In genomic region chr10:133554600-133554999, GRCh38 we compare ENCODE assay signal across 34 cellular contexts. TPM values are rescaled to one million over a fixed set of nuclear protein-coding genes. Genes with fewer than 3 reads are reported as not detected.
DNase-seq lines count a peak whose midpoint lies in the region; FAIRE-seq and TF ChIP-seq lines count a peak whose summit lies in the region.
"Had no signal": no experiment of that assay in that cellular context is flagged by ENCODE, and none has a peak within 500 bp of the region (broad histone marks: within the 10 kb centered on the region; RNA-seq: fewer than 3 reads in every experiment).

No MANE protein-coding gene starts in this region.

- peak; percentile 76 for FAIRE-seq in bronchial epithelial cell (lab: Jason Lieb, UNC)
- FAIRE-seq: A204.1, A549, D721Med had no signal

- peaks cover 0 to 15% (median 2%) of the 10 kb centered on the region in 4 donors for H3K9me3 ChIP-seq in esophagus muscularis mucosa
- H3K9me3 ChIP-seq in tibial artery = peaks cover 0 to 6% (median 0%) of the 10 kb centered on the region in 3 donors
- H3K9me3 ChIP-seq: A549; BE2C; BLaER1; BLaER1 treated with 17β-estradiol and CSF1 and Interleukin-3, amounts not matched to agents 10 nM and 100 nM; Caco-2 had no signal

- intact Hi-C loops in esophagus muscularis mucosa (cut with DNase I) = no loop called here
- intact Hi-C loops in tibial artery (cut with DNase I; ENCODE audit: low total_unique reads) = no loop called here

- H3K27me3 ChIP-seq in bronchial epithelial cell (ENCODE audit: control insufficient read depth, insufficient read depth, low read length) (no peaks in the 10 kb centered on the region), esophagus muscularis mucosa (peaks cover 0 to 25% (median 0%) of the 10 kb centered on the region in 4 donors), tibial artery (peaks cover 0 to 17% of the 10 kb centered on the region in 2 donors)
- H3K27me3 ChIP-seq: BE2C; BLaER1; BLaER1 treated with 17β-estradiol and CSF1 and Interleukin-3, amounts not matched to agents 10 nM and 100 nM had no signal

- no peak for DNase-seq in bronchial epithelial cell (ENCODE audit: low read depth)
- peak; percentile 64 for DNase-seq in esophagus muscularis mucosa (ENCODE audit: extremely low spot score)
- no peak for DNase-seq in retina
- no peak for DNase-seq in tibial artery
- DNase-seq: 8988T; ACHN; AML-193; BE2C; C1 segment of cervical spinal cord; Caco-2; Calu3; CD4-positive, alpha-beta memory T cell; CD4-positive, alpha-beta T cell; CD4-positive, CD25-positive, alpha-beta regulatory T cell; CD8-positive, alpha-beta memory T cell; CD8-positive, alpha-beta T cell; COR-L47; DMS 273 treated with DMSO at 0.1 percent for 48 hours; DMS153; DMS53; DMS79; DMS79 treated with DMSO at 0.1 percent for 48 hours; DND-41; EL had no signal

- TF ChIP-seq CTCF in bronchial epithelial cell (IDR thresholded peaks at IDR 0.05; ENCODE audit: insufficient read depth, low read length, severe bottlenecking) = no peak
- no peak for TF ChIP-seq CTCF in esophagus muscularis mucosa (IDR thresholded peaks at IDR 0.05)
- TF ChIP-seq CTCF in tibial artery (IDR thresholded peaks at IDR 0.05) = no peak

- H3K4me1 ChIP-seq in esophagus muscularis mucosa = no peaks in the 10 kb centered on the region
- H3K4me1 ChIP-seq in tibial artery = no peaks in the 10 kb centered on the region
- H3K4me1 ChIP-seq: A549, BE2C, BLaER1, Caco-2 had no signal

- WGBS in esophagus muscularis mucosa = 91% methylated on average over 4 of the region's 4 CpGs

- no peak overlapping the region for H3K27ac ChIP-seq in esophagus muscularis mucosa (replicated peaks in 1 of 4)
- H3K27ac ChIP-seq in tibial artery = no peak overlapping the region
- H3K27ac ChIP-seq: 22Rv1; A549; BLaER1; BLaER1 treated with 17β-estradiol and CSF1 and Interleukin-3, amounts not matched to agents 10 nM and 100 nM; C4-2B had no signal

- TF ChIP-seq POLR2A in esophagus muscularis mucosa (IDR thresholded peaks at IDR 0.05; ENCODE audit: low read depth) = no peak

- TF ChIP-seq EP300 in esophagus muscularis mucosa (IDR thresholded peaks at IDR 0.05) = no peak

- H3K4me3 ChIP-seq in bronchial epithelial cell (ENCODE audit: low read depth, low read length) = no peak overlapping the region
- H3K4me3 ChIP-seq in esophagus muscularis mucosa = no peak overlapping the region
- no peak overlapping the region for H3K4me3 ChIP-seq in tibial artery
- H3K4me3 ChIP-seq: A549; BLaER1; BLaER1 treated with 17β-estradiol and CSF1 and Interleukin-3, amounts not matched to agents 10 nM and 100 nM had no signal

- H3K36me3 ChIP-seq in bronchial epithelial cell (ENCODE audit: control insufficient read depth, insufficient read depth, low read length) = no peaks in the 10 kb centered on the region
- no peaks in the 10 kb centered on the region for H3K36me3 ChIP-seq in esophagus muscularis mucosa
- no peaks in the 10 kb centered on the region for H3K36me3 ChIP-seq in tibial artery
- H3K36me3 ChIP-seq: BE2C; BLaER1; BLaER1 treated with 17β-estradiol and CSF1 and Interleukin-3, amounts not matched to agents 10 nM and 100 nM had no signal

RNA-seq across cellular contexts. Expression of gene SYCE1, which starts 10.8 kb away (rescaled TPM):
- not detected in 2 replicates for total RNA-seq in bronchial epithelial cell
- total RNA-seq in esophagus muscularis mucosa = 1 to 10 TPM in 1 of 4 donors, under 1 TPM in 1, not detected in 2; 0.50 to 10.0 TPM
- total RNA-seq: A172, A673, B cell, Caco-2, Calu3 had no signal

RNA-seq across cellular contexts. Expression of gene CYP2E1, which starts 27.4 kb away (rescaled TPM):
- under 0.01 and 0.26 TPM in 2 replicates for total RNA-seq in bronchial epithelial cell
- under 1 TPM; 0.83 to 0.98 (median 0.87) TPM for total RNA-seq in esophagus muscularis mucosa
- total RNA-seq: A172, Caco-2 had no signal
